ENCODE assay signal across 1 cellular context in genomic region chr5:133932441-133933168, GRCh38.
TF ChIP-seq lines count a peak whose summit lies in the region.

No MANE protein-coding gene starts in this region.

TF ChIP-seq in GM12878, 131 proteins besides CTCF, POLR2A, EP300 and RAD21 (continued from another document):
- TF ChIP-seq RAD51 (IDR thresholded peaks at IDR 0.05): no peak
- TF ChIP-seq POU2F2 (IDR thresholded peaks at IDR 0.05; ENCODE audit: borderline replicate concordance, low read depth, low read length): no peak
- TF ChIP-seq KDM1A (IDR thresholded peaks at IDR 0.05; ENCODE audit: borderline replicate concordance): no peak
- TF ChIP-seq, protein P1, sequence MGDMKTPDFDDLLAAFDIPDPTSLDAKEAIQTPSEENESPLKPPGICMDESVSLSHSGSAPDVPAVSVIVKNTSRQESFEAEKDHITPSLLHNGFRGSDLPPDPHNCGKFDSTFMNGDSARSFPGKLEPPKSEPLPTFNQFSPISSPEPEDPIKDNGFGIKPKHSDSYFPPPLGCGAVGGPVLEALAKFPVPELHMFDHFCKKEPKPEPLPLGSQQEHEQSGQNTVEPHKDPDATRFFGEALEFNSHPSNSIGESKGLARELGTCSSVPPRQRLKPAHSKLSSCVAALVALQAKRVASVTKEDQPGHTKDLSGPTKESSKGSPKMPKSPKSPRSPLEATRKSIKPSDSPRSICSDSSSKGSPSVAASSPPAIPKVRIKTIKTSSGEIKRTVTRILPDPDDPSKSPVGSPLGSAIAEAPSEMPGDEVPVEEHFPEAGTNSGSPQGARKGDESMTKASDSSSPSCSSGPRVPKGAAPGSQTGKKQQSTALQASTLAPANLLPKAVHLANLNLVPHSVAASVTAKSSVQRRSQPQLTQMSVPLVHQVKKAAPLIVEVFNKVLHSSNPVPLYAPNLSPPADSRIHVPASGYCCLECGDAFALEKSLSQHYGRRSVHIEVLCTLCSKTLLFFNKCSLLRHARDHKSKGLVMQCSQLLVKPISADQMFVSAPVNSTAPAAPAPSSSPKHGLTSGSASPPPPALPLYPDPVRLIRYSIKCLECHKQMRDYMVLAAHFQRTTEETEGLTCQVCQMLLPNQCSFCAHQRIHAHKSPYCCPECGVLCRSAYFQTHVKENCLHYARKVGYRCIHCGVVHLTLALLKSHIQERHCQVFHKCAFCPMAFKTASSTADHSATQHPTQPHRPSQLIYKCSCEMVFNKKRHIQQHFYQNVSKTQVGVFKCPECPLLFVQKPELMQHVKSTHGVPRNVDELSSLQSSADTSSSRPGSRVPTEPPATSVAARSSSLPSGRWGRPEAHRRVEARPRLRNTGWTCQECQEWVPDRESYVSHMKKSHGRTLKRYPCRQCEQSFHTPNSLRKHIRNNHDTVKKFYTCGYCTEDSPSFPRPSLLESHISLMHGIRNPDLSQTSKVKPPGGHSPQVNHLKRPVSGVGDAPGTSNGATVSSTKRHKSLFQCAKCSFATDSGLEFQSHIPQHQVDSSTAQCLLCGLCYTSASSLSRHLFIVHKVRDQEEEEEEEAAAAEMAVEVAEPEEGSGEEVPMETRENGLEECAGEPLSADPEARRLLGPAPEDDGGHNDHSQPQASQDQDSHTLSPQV (IDR thresholded peaks at IDR 0.05): no peak
- no peak for TF ChIP-seq ATF7 (IDR thresholded peaks at IDR 0.05; ENCODE audit: low read depth)
- peak; percentile 84; the same call in 1 of the 2 replicates for TF ChIP-seq SPI1 (IDR thresholded peaks at IDR 0.05; ENCODE audit: borderline replicate concordance, insufficient read depth, low read depth, low read length)
- TF ChIP-seq RELA (IDR thresholded peaks at IDR 0.05; ENCODE audit: borderline replicate concordance, partially characterized antibody): no peak
- TF ChIP-seq FOXM1 (IDR thresholded peaks at IDR 0.05; ENCODE audit: low read depth, low read length): no peak
- no peak for TF ChIP-seq ZSCAN29 (IDR thresholded peaks at IDR 0.05)
- no peak for TF ChIP-seq STAT3 (IDR thresholded peaks at IDR 0.05; ENCODE audit: low read depth, low read length)
